Comparison of ENCODE assay signal across 8 cellular contexts in genomic region chr15:96330450-96331140, GRCh38. TPM values are rescaled to one million over a fixed set of nuclear protein-coding genes. Genes with fewer than 3 reads are reported as not detected.
DNase-seq lines count a peak whose midpoint lies in the region; ATAC-seq and TF ChIP-seq lines count a peak whose summit lies in the region.

NR2F2 (plus strand) TSS chr15:96330700; CDS start chr15:96332106, 1,406 bp downstream.

- peak within 1 kb of the TSS; percentile 65 to 89 (median 74) for H3K4me3 ChIP-seq in tibial nerve

- no peaks in the 10 kb centered on the region for H3K9me3 ChIP-seq in tibial nerve

- H3K36me3 ChIP-seq in tibial nerve, result peaks cover 7 to 43% (median 10%) of the 10 kb centered on the region in 3 donors

- peak; percentile 90 to 95 for TF ChIP-seq POLR2A in tibial nerve (IDR thresholded peaks at IDR 0.05)

- H3K9me3 Mint-ChIP-seq in nephron progenitor cell, result no peaks in the 10 kb centered on the region

- no peaks in the 10 kb centered on the region for H3K27me3 ChIP-seq in tibial nerve

- DNase-seq in Ammon's horn (ENCODE audit: low spot score) (peak; percentile 97), GM19238 (ENCODE audit: insufficient read length, low spot score) (peak; percentile 65), NCI-H526 treated with DMSO at 0.1 percent for 48 hours (lab: John Stamatoyannopoulos, UW) (peak; percentile 91), activated gamma-delta T cell treated with Interleukin-2 at 50 U/mL for 16 hours (peak; percentile 17), foreskin melanocyte (peak; percentile 95), nephron progenitor cell (peak; percentile 94), tibial nerve (ENCODE audit: low spot score in 2 of 2) (peak; percentile 97 to 98)

- H3K4me1 Mint-ChIP-seq in nephron progenitor cell, result peaks cover 35% of the 10 kb centered on the region

- TF ChIP-seq EP300 in tibial nerve (IDR thresholded peaks at IDR 0.05), result peak; percentile 63 to 99

- 1% methylated on average over 47 to 69 of the region's 78 CpGs for WGBS in tibial nerve, 2 donors

- peak within 1 kb of the TSS; percentile 99 for H3K4me3 Mint-ChIP-seq in nephron progenitor cell

- H3K27me3 Mint-ChIP-seq in nephron progenitor cell (ENCODE audit: low read depth, poor library complexity), result peaks cover 41% of the 10 kb centered on the region

- peak within 1 kb of the TSS; percentile 100 for H3K27ac Mint-ChIP-seq in nephron progenitor cell

- no peak for TF ChIP-seq CTCF in nephron progenitor cell (IDR thresholded peaks at IDR 0.05)
- TF ChIP-seq CTCF in tibial nerve (IDR thresholded peaks at IDR 0.05), result peak in 1 of 5 experiments; percentile 33

- H3K36me3 Mint-ChIP-seq in nephron progenitor cell (ENCODE audit: low read depth), result peaks cover 40% of the 10 kb centered on the region

- peak; percentile 66 for ATAC-seq in HG03460 (IDR thresholded peaks at IDR 0.05; ENCODE audit: unreplicated experiment)

- H3K4me1 ChIP-seq in tibial nerve, result peaks cover 0 to 8% (median 0%) of the 10 kb centered on the region in 4 donors

- peak within 1 kb of the TSS; percentile 95 to 100 (median 98) for H3K27ac ChIP-seq in tibial nerve

RNA-seq across cellular contexts. Expression of gene NR2F2, which starts in this region (rescaled TPM):
- 100 to 1,000 TPM in 3 of 4 donors, 10 to 100 TPM in 1; 70.8 to 129 (median 124) TPM for total RNA-seq in tibial nerve

Comparison
In these comparisons a context has a peak if more than half of its experiments do, and no peak if none do; other contexts are left out.
1. Peak in every context shown above with its lines: DNase-seq, ATAC-seq, H3K4me3 ChIP-seq and H3K27ac ChIP-seq.
2. DNase-seq: peak in every context shown above with its lines; median percentile 98 in tibial nerve; 97 in Ammon's horn; 95 in foreskin melanocyte; 94 in nephron progenitor cell; 91 in NCI-H526 treated with DMSO at 0.1 percent for 48 hours; 65 in GM19238; 17 in activated gamma-delta T cell treated with Interleukin-2 at 50 U/mL for 16 hours.